In genomic region chr21:43311303-43311817, GRCh38 we compare ENCODE assay signal across 1 cellular context.
TF ChIP-seq lines count a peak whose summit lies in the region.

No MANE protein-coding gene starts in this region.

TF ChIP-seq in HepG2, 621 proteins besides CTCF, POLR2A, EP300 and RAD21 (continued from another document and continues in another):
- no peak for TF ChIP-seq HBP1 (CRISPR knock-in tag; IDR thresholded peaks at IDR 0.05; ENCODE audit: low read depth)
- no peak for TF ChIP-seq XRCC5 (optimal IDR thresholded peaks at IDR 0.05; ENCODE audit: low read length)
- no peak for TF ChIP-seq KLF9 (CRISPR knock-in tag; IDR thresholded peaks at IDR 0.05; ENCODE audit: low read depth)
- no peak for TF ChIP-seq REST (IDR thresholded peaks at IDR 0.05; ENCODE audit: borderline replicate concordance in 1 of 2, low read depth in 1 of 2, low read length in 2 of 2)
- no peak for TF ChIP-seq SMYD3 (CRISPR knock-in tag; IDR thresholded peaks at IDR 0.05)
- no peak for TF ChIP-seq NR2C2 (CRISPR knock-in tag; IDR thresholded peaks at IDR 0.05; ENCODE audit: borderline replicate concordance)
- TF ChIP-seq PAF1 (CRISPR knock-in tag; IDR thresholded peaks at IDR 0.05) = no peak
- 0 out of 2 replicates have a peak, but pooled peaks have one; percentile 32 for TF ChIP-seq ZBTB3 (CRISPR knock-in tag; IDR thresholded peaks at IDR 0.05; ENCODE audit: borderline replicate concordance, low read depth)
- no peak for TF ChIP-seq ELF3 (CRISPR knock-in tag; IDR thresholded peaks at IDR 0.05)
- no peak for TF ChIP-seq HMGXB3 (CRISPR knock-in tag; IDR thresholded peaks at IDR 0.05; ENCODE audit: borderline replicate concordance)
- peak; percentile 62 for TF ChIP-seq PATZ1 (CRISPR knock-in tag; IDR thresholded peaks at IDR 0.05)
- TF ChIP-seq, protein P1, sequence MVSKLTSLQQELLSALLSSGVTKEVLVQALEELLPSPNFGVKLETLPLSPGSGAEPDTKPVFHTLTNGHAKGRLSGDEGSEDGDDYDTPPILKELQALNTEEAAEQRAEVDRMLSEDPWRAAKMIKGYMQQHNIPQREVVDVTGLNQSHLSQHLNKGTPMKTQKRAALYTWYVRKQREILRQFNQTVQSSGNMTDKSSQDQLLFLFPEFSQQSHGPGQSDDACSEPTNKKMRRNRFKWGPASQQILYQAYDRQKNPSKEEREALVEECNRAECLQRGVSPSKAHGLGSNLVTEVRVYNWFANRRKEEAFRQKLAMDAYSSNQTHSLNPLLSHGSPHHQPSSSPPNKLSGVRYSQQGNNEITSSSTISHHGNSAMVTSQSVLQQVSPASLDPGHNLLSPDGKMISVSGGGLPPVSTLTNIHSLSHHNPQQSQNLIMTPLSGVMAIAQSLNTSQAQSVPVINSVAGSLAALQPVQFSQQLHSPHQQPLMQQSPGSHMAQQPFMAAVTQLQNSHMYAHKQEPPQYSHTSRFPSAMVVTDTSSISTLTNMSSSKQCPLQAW (CRISPR knock-in tag; IDR thresholded peaks at IDR 0.05) = no peak
- TF ChIP-seq ZBTB1 (CRISPR knock-in tag; IDR thresholded peaks at IDR 0.05; ENCODE audit: borderline replicate concordance) = no peak
- TF ChIP-seq, protein P2, sequence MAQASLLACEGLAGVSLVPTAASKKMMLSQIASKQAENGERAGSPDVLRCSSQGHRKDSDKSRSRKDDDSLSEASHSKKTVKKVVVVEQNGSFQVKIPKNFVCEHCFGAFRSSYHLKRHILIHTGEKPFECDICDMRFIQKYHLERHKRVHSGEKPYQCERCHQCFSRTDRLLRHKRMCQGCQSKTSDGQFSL (CRISPR knock-in tag; IDR thresholded peaks at IDR 0.05) = no peak
- no peak for TF ChIP-seq DMAP1 (CRISPR knock-in tag; IDR thresholded peaks at IDR 0.05)
- no peak for TF ChIP-seq CENPT (CRISPR knock-in tag; IDR thresholded peaks at IDR 0.05; ENCODE audit: low read depth)
- TF ChIP-seq ZNF333 (CRISPR knock-in tag; IDR thresholded peaks at IDR 0.05; ENCODE audit: borderline replicate concordance) = no peak
- TF ChIP-seq ZFP62 (CRISPR knock-in tag; IDR thresholded peaks at IDR 0.05) = no peak
- no peak for TF ChIP-seq ZNF143 (CRISPR knock-in tag; IDR thresholded peaks at IDR 0.05)
- TF ChIP-seq ATRX (CRISPR knock-in tag; IDR thresholded peaks at IDR 0.05; ENCODE audit: borderline replicate concordance) = no peak
- no peak for TF ChIP-seq ZBTB43 (CRISPR knock-in tag; conservative IDR thresholded peaks at IDR 0.05)
- TF ChIP-seq ZNF10 (CRISPR knock-in tag; IDR thresholded peaks at IDR 0.05; ENCODE audit: borderline replicate concordance, low read depth) = no peak
- TF ChIP-seq FOXP1 (IDR thresholded peaks at IDR 0.05) = no peak
- TF ChIP-seq FOXP1 (CRISPR knock-in tag; IDR thresholded peaks at IDR 0.05) = 0 out of 2 replicates have a peak, but pooled peaks have one; percentile 5
- TF ChIP-seq, protein P3, sequence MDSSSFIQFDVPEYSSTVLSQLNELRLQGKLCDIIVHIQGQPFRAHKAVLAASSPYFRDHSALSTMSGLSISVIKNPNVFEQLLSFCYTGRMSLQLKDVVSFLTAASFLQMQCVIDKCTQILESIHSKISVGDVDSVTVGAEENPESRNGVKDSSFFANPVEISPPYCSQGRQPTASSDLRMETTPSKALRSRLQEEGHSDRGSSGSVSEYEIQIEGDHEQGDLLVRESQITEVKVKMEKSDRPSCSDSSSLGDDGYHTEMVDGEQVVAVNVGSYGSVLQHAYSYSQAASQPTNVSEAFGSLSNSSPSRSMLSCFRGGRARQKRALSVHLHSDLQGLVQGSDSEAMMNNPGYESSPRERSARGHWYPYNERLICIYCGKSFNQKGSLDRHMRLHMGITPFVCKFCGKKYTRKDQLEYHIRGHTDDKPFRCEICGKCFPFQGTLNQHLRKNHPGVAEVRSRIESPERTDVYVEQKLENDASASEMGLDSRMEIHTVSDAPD (CRISPR knock-in tag; IDR thresholded peaks at IDR 0.05) = peak; percentile 90
- no peak for TF ChIP-seq ZNF607 (CRISPR knock-in tag; IDR thresholded peaks at IDR 0.05; ENCODE audit: borderline replicate concordance)
- TF ChIP-seq, protein P4, sequence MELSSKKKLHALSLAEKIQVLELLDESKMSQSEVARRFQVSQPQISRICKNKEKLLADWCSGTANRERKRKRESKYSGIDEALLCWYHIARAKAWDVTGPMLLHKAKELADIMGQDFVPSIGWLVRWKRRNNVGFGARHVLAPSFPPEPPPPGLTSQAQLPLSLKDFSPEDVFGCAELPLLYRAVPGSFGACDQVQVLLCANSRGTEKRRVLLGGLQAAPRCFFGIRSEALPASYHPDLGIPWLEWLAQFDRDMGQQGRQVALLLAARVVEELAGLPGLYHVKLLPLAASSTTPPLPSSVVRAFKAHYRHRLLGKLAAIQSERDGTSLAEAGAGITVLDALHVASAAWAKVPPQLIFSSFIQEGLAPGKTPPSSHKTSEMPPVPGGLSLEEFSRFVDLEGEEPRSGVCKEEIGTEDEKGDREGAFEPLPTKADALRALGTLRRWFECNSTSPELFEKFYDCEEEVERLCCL (CRISPR knock-in tag; IDR thresholded peaks at IDR 0.05; ENCODE audit: borderline replicate concordance) = no peak
- TF ChIP-seq ZGPAT (CRISPR knock-in tag; IDR thresholded peaks at IDR 0.05) = no peak
- no peak for TF ChIP-seq ZBTB46 (CRISPR knock-in tag; IDR thresholded peaks at IDR 0.05; ENCODE audit: borderline replicate concordance)
- TF ChIP-seq TBP (CRISPR knock-in tag; IDR thresholded peaks at IDR 0.05) = no peak
- TF ChIP-seq ZSCAN31 (CRISPR knock-in tag; IDR thresholded peaks at IDR 0.05; ENCODE audit: low read depth) = 0 out of 2 replicates have a peak, but pooled peaks have one; percentile 38
